In genomic region chr1:58596631-58597052, GRCh38 we compare ENCODE assay signal across 1 cellular context.
TF ChIP-seq lines count a peak whose summit lies in the region.

No MANE protein-coding gene starts in this region.

TF ChIP-seq in GM23338, 12 proteins besides CTCF, POLR2A, EP300 and RAD21 (continued from another document):
- no peak for TF ChIP-seq ETS1 (IDR thresholded peaks at IDR 0.05)
- TF ChIP-seq ZNF462 (CRISPR knock-in tag; IDR thresholded peaks at IDR 0.05) = no peak
